ENCODE assay signal across 10 cellular contexts in the genomic region with DNA sequence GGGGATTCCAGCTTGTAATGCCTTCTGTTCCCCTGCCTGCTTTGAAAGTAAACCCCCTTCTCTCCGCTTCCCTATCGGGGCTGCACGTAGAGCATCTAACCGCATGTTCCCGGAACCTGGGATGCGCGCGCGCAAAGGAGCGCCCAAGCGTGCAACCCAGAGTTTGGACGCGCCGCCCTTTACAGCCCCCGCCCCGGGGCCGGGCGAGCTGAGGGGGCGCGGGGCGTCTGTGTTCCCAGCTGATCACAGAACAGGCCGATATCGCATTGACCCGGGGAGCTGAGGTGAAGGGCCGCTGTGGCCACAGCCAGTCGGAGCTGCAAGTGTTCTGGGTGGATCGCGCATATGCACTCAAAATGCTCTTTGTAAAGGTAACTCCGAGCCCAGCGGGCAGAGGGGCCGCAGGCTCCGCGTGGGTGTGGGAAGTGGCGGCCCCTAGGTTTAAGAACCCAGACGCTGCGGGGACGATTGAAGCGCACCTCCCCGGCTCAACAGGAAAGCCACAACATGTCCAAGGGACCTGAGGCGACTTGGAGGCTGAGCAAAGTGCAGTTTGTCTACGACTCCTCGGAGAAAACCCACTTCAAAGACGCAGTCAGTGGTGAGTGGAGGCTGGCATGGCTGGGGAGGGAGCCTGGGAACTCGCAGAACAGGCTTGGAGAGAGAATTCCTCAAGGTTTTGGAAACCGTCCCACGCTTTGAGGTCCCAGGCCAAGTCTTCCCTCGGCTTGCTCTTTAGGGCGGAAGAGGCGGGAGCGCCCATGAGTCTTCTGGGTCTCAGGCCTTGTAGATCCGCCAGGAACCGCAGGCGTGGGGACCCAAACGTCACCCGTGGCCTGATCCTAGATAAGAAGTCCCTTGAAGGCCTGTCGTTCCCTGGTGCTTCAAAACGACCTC. TPM values are rescaled to one million over a fixed set of nuclear protein-coding genes. Genes with fewer than 3 reads are reported as not detected.
DNase-seq lines count a peak whose midpoint lies in the region; ATAC-seq, FAIRE-seq and TF ChIP-seq lines count a peak whose summit lies in the region.
"Had no signal": no experiment of that assay in that cellular context is flagged by ENCODE, and none has a peak within 500 bp of the region (broad histone marks: within the 10 kb centered on the region; RNA-seq: fewer than 3 reads in every experiment).

No MANE protein-coding gene starts in this region.

- ATAC-seq in HepG2 = no peak
- no peak for ATAC-seq in right lobe of liver
- no peak for ATAC-seq in left lobe of liver

- POLR2A ChIA-PET in HepG2 (lab: Yijun Ruan, JAX) = no interaction called here

- no peak overlapping the region for H3K14ac ChIP-seq in mesenchymal stem cell (ENCODE audit: low read length in 2 of 2)

- H3K4me2 ChIP-seq in HepG2 (ENCODE audit: low read depth, low read length) (no peak overlapping the region), mesenchymal stem cell (ENCODE audit: low read length, poor library complexity, severe bottlenecking) (peak overlapping the region; percentile 41)

- H3K79me1 ChIP-seq in mesenchymal stem cell (replicated peaks; ENCODE audit: low read length, poor library complexity, severe bottlenecking) = no peaks in the 10 kb centered on the region

- no peak overlapping the region for H4K91ac ChIP-seq in mesenchymal stem cell (ENCODE audit: low read length)

- H3K4me1 ChIP-seq in HepG2 (ENCODE audit: insufficient read depth, low read length) = no peaks in the 10 kb centered on the region
- no peaks in the 10 kb centered on the region for H3K4me1 ChIP-seq in right lobe of liver
- peaks cover 18% of the 10 kb centered on the region for H3K4me1 ChIP-seq in mesenchymal stem cell (ENCODE audit: control insufficient read depth, insufficient read depth, low read depth, low read length)

- TF ChIP-seq CTCF in HepG2 (CRISPR knock-in tag; IDR thresholded peaks at IDR 0.05) (no peak), right lobe of liver (IDR thresholded peaks at IDR 0.05) (no peak), brain microvascular endothelial cell (IDR thresholded peaks at IDR 0.05; ENCODE audit: low read depth, low read length, missing control alignments) (no peak)

- in situ Hi-C loops in HepG2 (cut with HindIII; ENCODE audit: extremely low pct_ligation_motif_present, low pct_unique_long_range_greater_than_20kb) = no loop called here
- in situ Hi-C loops in brain microvascular endothelial cell (cut with HindIII; ENCODE audit: low pct_ligation_motif_present, low sequenced_read_pairs) = no loop called here

- H3K4ac ChIP-seq in mesenchymal stem cell (ENCODE audit: low read depth in 1 of 2, low read length in 2 of 2) = no peak overlapping the region

- H3K23ac ChIP-seq in mesenchymal stem cell (ENCODE audit: low read length in 2 of 2) = peak overlapping the region in 1 of 2 experiments; percentile 56

- TF ChIP-seq EP300 in HepG2 (IDR thresholded peaks at IDR 0.05; ENCODE audit: low read depth in 2 of 2, low read length in 2 of 2) (no peak), HepG2 (CRISPR knock-in tag; IDR thresholded peaks at IDR 0.05; ENCODE audit: borderline replicate concordance) (no peak)

- TF ChIP-seq POLR2A in HepG2 (IDR thresholded peaks at IDR 0.05; ENCODE audit: insufficient read depth in 1 of 2, low read depth in 2 of 2, low read length in 2 of 2) = no peak
- no peak for TF ChIP-seq POLR2A in right lobe of liver (IDR thresholded peaks at IDR 0.05)

- H3K18ac ChIP-seq in mesenchymal stem cell (ENCODE audit: low read depth in 1 of 2, low read length in 2 of 2) = no peak overlapping the region

- whole genome bisulfite sequencing in HepG2 (ENCODE audit: low lambda C conversion rate) = 44% methylated on average over 50 of the region's 57 CpGs
- WGBS in right lobe of liver (ENCODE audit: insufficient coverage, low coverage, low lambda C conversion rate, missing lambda C conversion rate) = 3% methylated on average over 30 of the region's 57 CpGs
- 2% methylated on average over 57 of the region's 57 CpGs for WGBS in mesenchymal stem cell

- CTCF ChIA-PET in HepG2 (lab: Yijun Ruan, JAX; ENCODE audit: low intra/inter-chr PET ratio, low total read pairs) = no interaction called here

- no peak overlapping the region for H2BK120ac ChIP-seq in mesenchymal stem cell (ENCODE audit: low read depth, low read length)

- H3K4me3 ChIP-seq in HepG2 (replicated peaks in 1 of 3; ENCODE audit: insufficient read depth in 1 of 3, low read depth in 2 of 3, low read length in 3 of 3) (no peak overlapping the region), right lobe of liver (no peak overlapping the region), brain microvascular endothelial cell (ENCODE audit: low read depth, low read length) (peak overlapping the region; percentile 20), mesenchymal stem cell (ENCODE audit: insufficient read depth in 1 of 2, low read depth in 1 of 2, low read length in 2 of 2) (peak overlapping the region in 1 of 2 experiments; percentile 11)

- no peaks in the 10 kb centered on the region for H3K79me2 ChIP-seq in HepG2 (ENCODE audit: insufficient read depth, low read length)

- intact Hi-C loops in HepG2 (cut with micrococcal nuclease; ENCODE audit: unreplicated experiment) = no loop called here
- intact Hi-C loops in right lobe of liver (cut with DNase I) = no loop called here

- no peak overlapping the region for H2BK5ac ChIP-seq in mesenchymal stem cell (ENCODE audit: low read depth, low read length, poor library complexity, severe bottlenecking)

- no peak for FAIRE-seq in HepG2 (lab: Jason Lieb, UNC)

- H3K9ac ChIP-seq in HepG2 (ENCODE audit: insufficient read depth, low read depth, low read length) (no peak overlapping the region), mesenchymal stem cell (ENCODE audit: low read length) (no peak overlapping the region)

- no TSS peak for BruUV-seq in HepG2 (replicated peaks; lab: Mats Ljungman, UMichigan)

- H3K27me3 ChIP-seq in HepG2 (ENCODE audit: control insufficient read depth in 1 of 2, insufficient read depth in 2 of 2, low read length in 2 of 2) (peaks cover 2 to 62% of the 10 kb centered on the region in 2 experiments; a peak in 4 of 5 replicates), right lobe of liver (peaks cover 4 to 6% of the 10 kb centered on the region in 2 donors), brain microvascular endothelial cell (replicated peaks) (peaks cover 73% of the 10 kb centered on the region), mesenchymal stem cell (ENCODE audit: control insufficient read depth in 1 of 2, insufficient read depth in 1 of 2, low read length in 2 of 2) (peaks cover 71 to 97% of the 10 kb centered on the region in 2 experiments)

- H2BK15ac ChIP-seq in mesenchymal stem cell (ENCODE audit: low read depth, poor library complexity, severe bottlenecking) = no peak overlapping the region

- no peak overlapping the region for H2AK5ac ChIP-seq in mesenchymal stem cell (ENCODE audit: low read length, severe bottlenecking)

- TF ChIP-seq RAD21 in HepG2 (CRISPR knock-in tag; IDR thresholded peaks at IDR 0.05) = no peak

- DNase-seq in HepG2 (ENCODE audit: low spot score) (no peak), right lobe of liver (no peak), brain microvascular endothelial cell (no peak), mesenchymal stem cell (no peak), HUDEP-2 (lab: John Stamatoyannopoulos, UW; ENCODE audit: unreplicated experiment in 76 of 76) (no peak), left lobe of liver (ENCODE audit: low spot score) (no peak), NCI-H146 treated with DMSO at 0.1 percent for 48 hours (lab: John Stamatoyannopoulos, UW; ENCODE audit: unreplicated experiment) (no peak)
- no peak for DNase-seq in stimulated activated CD4-positive, alpha-beta T cell treated with anti-CD3 and anti-CD28 coated beads, Interleukin-15, amount 100 ng/mL, for 24 hours
- DNase-seq: activated CD4-positive, alpha-beta T cell treated with anti-CD3 and anti-CD28 coated beads, Interleukin-2, amount 50 U/mL, for 48 hours had no signal

- H2AFZ ChIP-seq in HepG2 (ENCODE audit: low read length) (no peak overlapping the region), mesenchymal stem cell (ENCODE audit: low read depth, low read length) (no peak overlapping the region)

- no peak overlapping the region for H3K27ac ChIP-seq in HepG2 (ENCODE audit: extremely low read length, insufficient read depth, low read length)
- no peak overlapping the region for H3K27ac ChIP-seq in right lobe of liver
- no peak overlapping the region for H3K27ac ChIP-seq in brain microvascular endothelial cell
- H3K27ac ChIP-seq in mesenchymal stem cell (ENCODE audit: low read length, poor library complexity, severe bottlenecking) = no peak overlapping the region

- H2BK12ac ChIP-seq in mesenchymal stem cell (ENCODE audit: low read length in 2 of 2) = no peak overlapping the region

- no peaks in the 10 kb centered on the region for H4K20me1 ChIP-seq in HepG2 (ENCODE audit: insufficient read depth, low read length)

- no peaks in the 10 kb centered on the region for H3K9me3 ChIP-seq in HepG2 (ENCODE audit: low read length)
- H3K9me3 ChIP-seq in right lobe of liver = no peaks in the 10 kb centered on the region
- no peaks in the 10 kb centered on the region for H3K9me3 ChIP-seq in mesenchymal stem cell (ENCODE audit: control insufficient read depth, low read length)

- H4K8ac ChIP-seq in mesenchymal stem cell (ENCODE audit: low read length) = no peak overlapping the region

- no peaks in the 10 kb centered on the region for H3K36me3 ChIP-seq in HepG2 (replicated peaks in 1 of 2; ENCODE audit: control insufficient read depth in 1 of 2, insufficient read depth in 2 of 2, low read length in 2 of 2)
- no peaks in the 10 kb centered on the region for H3K36me3 ChIP-seq in right lobe of liver
- no peaks in the 10 kb centered on the region for H3K36me3 ChIP-seq in brain microvascular endothelial cell (replicated peaks)
- no peaks in the 10 kb centered on the region for H3K36me3 ChIP-seq in mesenchymal stem cell (ENCODE audit: control insufficient read depth in 1 of 2, insufficient read depth in 2 of 2, low read depth in 1 of 2, low read length in 2 of 2)

RNA-seq across cellular contexts. Expression of a gene that starts 1.6 kb away (rescaled TPM):
- not detected in 2 replicates for total RNA-seq in HepG2 (2016; rRNA removed; fragmentation: Illumina TruSeq; extraction: Trizol)
- not detected in 2 replicates for total RNA-seq in HepG2 (2016; cell fraction: cytosol; rRNA removed; fragmentation: Illumina TruSeq; extraction: Trizol; ENCODE audit: low read depth)
- total RNA-seq in HepG2 (2016; cell fraction: insoluble cytoplasmic fraction; rRNA removed; fragmentation: Illumina TruSeq; extraction: Trizol) = not detected in 2 replicates
- total RNA-seq in HepG2 (2016; cell fraction: membrane; rRNA removed; fragmentation: Illumina TruSeq; extraction: Trizol) = not detected in 2 replicates
- not detected in 2 replicates for total RNA-seq in HepG2 (2016; cell fraction: nucleus; rRNA removed; fragmentation: Illumina TruSeq; extraction: Trizol)
- not detected in 2 replicates for polyA plus RNA-seq in HepG2 (2011; rRNA removed)
- not detected in 2 replicates for polyA plus RNA-seq in HepG2 (2011; cell fraction: cytosol; rRNA removed)
- polyA plus RNA-seq in HepG2 (2011; cell fraction: nucleus; rRNA removed) = not detected in 2 replicates
- not detected in 2 replicates for polyA plus RNA-seq in HepG2 (2012)
- not detected in 2 replicates for polyA plus RNA-seq in HepG2 (2016; cell fraction: cytosol; fragmentation: Illumina TruSeq; extraction: Trizol; ENCODE audit: low read depth)
- polyA plus RNA-seq in HepG2 (2016; cell fraction: insoluble cytoplasmic fraction; fragmentation: Illumina TruSeq; extraction: Trizol; ENCODE audit: low read depth) = not detected in 2 replicates
- not detected in 2 replicates for polyA plus RNA-seq in HepG2 (2016; cell fraction: membrane; fragmentation: Illumina TruSeq; extraction: Trizol; ENCODE audit: low read depth)
- not detected in 2 replicates for polyA plus RNA-seq in HepG2 (2016; cell fraction: nucleus; fragmentation: Illumina TruSeq; extraction: Trizol; ENCODE audit: insufficient read depth, low read depth)
- polyA minus RNA-seq in HepG2 (2011; rRNA and poly(A)+ RNA removed; ENCODE audit: low replicate concordance) = not detected in 2 replicates
- polyA minus RNA-seq in HepG2 (2011; cell fraction: cytosol; rRNA and poly(A)+ RNA removed) = not detected in 2 replicates
- not detected in 2 replicates for polyA minus RNA-seq in HepG2 (2011; cell fraction: nucleus; rRNA and poly(A)+ RNA removed)
- under 1 TPM in 1 of 6 experiments, not detected in 5; 0.10 TPM for total RNA-seq in right lobe of liver
- polyA plus RNA-seq in mesenchymal stem cell (2013, experiment 1 of 2) = not detected
- polyA plus RNA-seq in mesenchymal stem cell (2013, experiment 2 of 2) = not detected
- not detected for total RNA-seq in left lobe of liver
- total RNA-seq: lung microvascular endothelial cell had no signal
